In genomic region chr21:33374080-33374873, GRCh38 we compare ENCODE assay signal across 8 cellular contexts. TPM values are rescaled to one million over a fixed set of nuclear protein-coding genes. Genes with fewer than 3 reads are reported as not detected.
DNase-seq lines count a peak whose midpoint lies in the region; FAIRE-seq and TF ChIP-seq lines count a peak whose summit lies in the region.

No MANE protein-coding gene starts in this region.

- no peaks in the 10 kb centered on the region for H3K27me3 ChIP-seq in kidney epithelial cell (ENCODE audit: control insufficient read depth, insufficient read depth, low read length)

- no peaks in the 10 kb centered on the region for H3K4me1 Mint-ChIP-seq in brain

- peak overlapping the region in 1 of 5 experiments; percentile 35 for H3K27ac Mint-ChIP-seq in brain

- H3K36me3 Mint-ChIP-seq in brain = no peaks in the 10 kb centered on the region

- peak; percentile 45 for DNase-seq in NCI-H2107 treated with DMSO at 0.1 percent for 48 hours (lab: John Stamatoyannopoulos, UW; ENCODE audit: unreplicated experiment)
- DNase-seq in NCI-H2107 (lab: John Stamatoyannopoulos, UW) = no peak
- DNase-seq in KBM-7 = peak; percentile 86
- peak; percentile 94 for DNase-seq in SKM-1 (lab: John Stamatoyannopoulos, UW; ENCODE audit: unreplicated experiment)
- DNase-seq in kidney epithelial cell (ENCODE audit: low read depth) = no peak
- DNase-seq in stimulated activated naive CD4-positive, alpha-beta T cell treated with Interleukin-2 at 50 U/mL for 16 hours (lab: John Stamatoyannopoulos, UW) = peak; percentile 53
- DNase-seq in HTR-8/SVneo (ENCODE audit: insufficient read length, low spot score) = no peak

- peaks cover 3 to 10% (median 5%) of the 10 kb centered on the region in 5 experiments for H3K9me3 Mint-ChIP-seq in brain

- no peak for FAIRE-seq in HTR-8/SVneo (lab: Jason Lieb, UNC)

- H3K27me3 Mint-ChIP-seq in brain = peaks cover 4% of the 10 kb centered on the region

- no peak overlapping the region for H3K4me3 Mint-ChIP-seq in brain

- no peak overlapping the region for H3K4me3 ChIP-seq in kidney epithelial cell (ENCODE audit: low read depth, low read length)

- in situ Hi-C loops in KBM-7 (cut with MboI; ENCODE audit: low pct_unique_long_range_greater_than_20kb, low sequenced_read_pairs) = no loop called here

- no peaks in the 10 kb centered on the region for H3K36me3 ChIP-seq in kidney epithelial cell (ENCODE audit: control insufficient read depth, insufficient read depth, low read length)

- TF ChIP-seq CTCF in brain (conservative IDR thresholded peaks at IDR 0.05) (peak; percentile 44 to 48), kidney epithelial cell (IDR thresholded peaks at IDR 0.05; ENCODE audit: insufficient read depth, low read length, poor library complexity, severe bottlenecking) (peak; percentile 71)

RNA-seq across cellular contexts. Expression of gene IFNGR2, which starts 28.9 kb away (rescaled TPM):
- 40.4 TPM for polyA plus RNA-seq in brain (ENCODE audit: insufficient read depth, low read depth, low replicate concordance)
- total RNA-seq in kidney epithelial cell = 64.1 and 66.5 TPM in 2 replicates

RNA-seq across cellular contexts. Expression of gene IFNAR1, which starts 49.5 kb away (rescaled TPM):
- polyA plus RNA-seq in brain (ENCODE audit: insufficient read depth, low read depth, low replicate concordance) = 14.9 TPM
- 18.7 and 20.9 TPM in 2 replicates for total RNA-seq in kidney epithelial cell

Comparison
In these comparisons a context has a peak if more than half of its experiments do, and no peak if none do; other contexts are left out.
1. DNase-seq: peak in NCI-H2107 treated with DMSO at 0.1 percent for 48 hours (single experiment), KBM-7 (single experiment), SKM-1 (single experiment) and stimulated activated naive CD4-positive, alpha-beta T cell treated with Interleukin-2 at 50 U/mL for 16 hours (single experiment); none in NCI-H2107 (single experiment), kidney epithelial cell (single experiment) and HTR-8/SVneo (single experiment).